In genomic region chr9:127608104-127608966, GRCh38 we compare ENCODE assay signal across 8 cellular contexts. TPM values are rescaled to one million over a fixed set of nuclear protein-coding genes. Genes with fewer than 3 reads are reported as not detected.
A peak's percentile ranks its signal among the peaks of the same experiment; 100 is the strongest.
DNase-seq lines count a peak whose midpoint lies in the region; ATAC-seq and TF ChIP-seq lines count a peak whose summit lies in the region.

No MANE protein-coding gene starts in this region.

- H3K9me3 Mint-ChIP-seq in activated naive CD8-positive, alpha-beta T cell (ENCODE audit: low read depth) = no peaks in the 10 kb centered on the region

- no peak for TF ChIP-seq CTCF in parathyroid adenoma (IDR thresholded peaks at IDR 0.05)
- TF ChIP-seq CTCF in tibial artery (IDR thresholded peaks at IDR 0.05) = no peak

- H3K36me3 ChIP-seq in parathyroid adenoma (ENCODE audit: control insufficient read depth, insufficient read depth, low read length) (no peaks in the 10 kb centered on the region), tibial artery (no peaks in the 10 kb centered on the region)

- no peaks in the 10 kb centered on the region for H3K36me3 Mint-ChIP-seq in activated naive CD8-positive, alpha-beta T cell

- peak overlapping the region; percentile 87 for H3K4me3 Mint-ChIP-seq in activated naive CD8-positive, alpha-beta T cell

- peak; percentile 94 for DNase-seq in DMS79 treated with DMSO at 0.1 percent for 48 hours (lab: John Stamatoyannopoulos, UW)
- DNase-seq in NCI-H1092 treated with DMSO at 0.1 percent for 48 hours (lab: John Stamatoyannopoulos, UW) = peak; percentile 93
- peak; percentile 41 for DNase-seq in SKM-1 (lab: John Stamatoyannopoulos, UW; ENCODE audit: unreplicated experiment)
- peak; percentile 87 for DNase-seq in cardiac septum (ENCODE audit: low spot score)
- DNase-seq in tibial artery = no peak

- H3K9me3 ChIP-seq in parathyroid adenoma (ENCODE audit: control insufficient read depth, low read length) (no peaks in the 10 kb centered on the region), tibial artery (no peaks in the 10 kb centered on the region)

- no peak for ATAC-seq in GM19463 (IDR thresholded peaks at IDR 0.05; ENCODE audit: unreplicated experiment)

- H3K27ac Mint-ChIP-seq in activated naive CD8-positive, alpha-beta T cell = peak overlapping the region; percentile 54

- H3K9ac ChIP-seq in parathyroid adenoma = no peak overlapping the region

- H3K27me3 ChIP-seq in parathyroid adenoma (ENCODE audit: control insufficient read depth, insufficient read depth, low read length) (no peaks in the 10 kb centered on the region), tibial artery (no peaks in the 10 kb centered on the region)

- H3K27me3 Mint-ChIP-seq in activated naive CD8-positive, alpha-beta T cell = no peaks in the 10 kb centered on the region

- no peaks in the 10 kb centered on the region for H3K79me2 ChIP-seq in parathyroid adenoma

- H3K4me3 ChIP-seq in parathyroid adenoma (ENCODE audit: low read depth, low read length) (peak overlapping the region; percentile 58), tibial artery (peak overlapping the region; percentile 39 to 50)

- peaks cover 23% of the 10 kb centered on the region for H3K4me1 Mint-ChIP-seq in activated naive CD8-positive, alpha-beta T cell (ENCODE audit: low read depth)

- no peaks in the 10 kb centered on the region for H3K4me1 ChIP-seq in parathyroid adenoma
- peaks cover 0 to 23% (median 12%) of the 10 kb centered on the region in 4 donors for H3K4me1 ChIP-seq in tibial artery

- H3K27ac ChIP-seq in parathyroid adenoma = peak overlapping the region; percentile 57
- peak overlapping the region in 1 of 2 donors; percentile 10 for H3K27ac ChIP-seq in tibial artery

- H2AFZ ChIP-seq in parathyroid adenoma = peak overlapping the region; percentile 86

- peak overlapping the region; percentile 75 for H3K4me2 ChIP-seq in parathyroid adenoma (ENCODE audit: low read length)

- intact Hi-C loops in cardiac septum (cut with DNase I) = no loop called here
- intact Hi-C loops in tibial artery (cut with DNase I; ENCODE audit: low total_unique reads) = no loop called here

RNA-seq across cellular contexts. Expression of gene STXBP1, which starts 3.7 kb away (rescaled TPM):
- total RNA-seq in cardiac septum = 46.6 TPM

Comparison
In these comparisons a context has a peak if more than half of its experiments do, and no peak if none do; other contexts are left out.
1. DNase-seq: peak in DMS79 treated with DMSO at 0.1 percent for 48 hours (single experiment), NCI-H1092 treated with DMSO at 0.1 percent for 48 hours (single experiment), SKM-1 (single experiment) and cardiac septum (single experiment); none in tibial artery (0 of 2).